22 cellular contexts compared by ENCODE assay signal in the genomic region with DNA sequence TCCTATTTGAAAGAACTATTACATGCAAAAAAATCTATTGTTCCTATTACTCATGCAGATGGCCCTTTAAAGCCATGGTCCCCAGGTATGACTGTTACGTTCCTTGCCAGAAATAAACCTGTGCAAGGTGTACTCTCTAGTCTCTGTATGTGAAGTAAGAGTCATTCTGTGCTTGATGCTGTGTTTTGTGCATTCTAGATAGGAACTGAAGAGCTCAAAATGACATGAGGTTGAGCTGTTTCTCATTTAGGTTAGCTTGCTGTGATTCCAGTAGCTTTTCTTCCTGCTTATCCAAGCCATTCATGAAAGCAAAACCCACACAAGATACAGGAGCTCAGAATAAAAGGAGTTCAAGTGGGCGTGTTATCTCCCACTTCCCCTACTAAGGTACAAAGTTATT.
DNase-seq lines count a peak whose midpoint lies in the region; ATAC-seq, FAIRE-seq and TF ChIP-seq lines count a peak whose summit lies in the region.
"Had no signal": no experiment of that assay in that cellular context is flagged by ENCODE, and none has a peak within 500 bp of the region (broad histone marks: within the 10 kb centered on the region; RNA-seq: fewer than 3 reads in every experiment).

No MANE protein-coding gene starts in this region.

- DNase-seq in GM12891 (ENCODE audit: insufficient read length, low spot score) (no peak), endothelial cell of umbilical vein (ENCODE audit: low read depth, low spot score) (no peak), thyroid gland (no peak), cerebellar nuclear complex (lab: John Stamatoyannopoulos, UW) (no peak), substantia nigra (lab: John Stamatoyannopoulos, UW) (no peak), heart right ventricle (no peak)
- DNase-seq: AML-193; Caco-2; CD4-positive, alpha-beta memory T cell; H7; HFFc6; KBM-7; NCI-H1105 treated with DMSO at 0.1 percent for 48 hours; NCI-H146; NCI-H2029; NCI-H446 treated with DMSO at 0.1 percent for 48 hours; NCI-H526; Right ventricle myocardium superior; RPMI8226 had no signal

- BruUV-seq in endothelial cell of umbilical vein (replicated peaks; lab: Mats Ljungman, UMichigan), result no TSS peak

- FAIRE-seq in GM12891 (lab: Jason Lieb, UNC) (no peak), endothelial cell of umbilical vein (lab: Jason Lieb, UNC) (peak; percentile 44)
- FAIRE-seq: A204.1 had no signal

- no peak overlapping the region for H2AFZ ChIP-seq in endothelial cell of umbilical vein (ENCODE audit: low read depth, low read length)

- no peaks in the 10 kb centered on the region for H4K20me1 ChIP-seq in endothelial cell of umbilical vein (replicated peaks; ENCODE audit: control insufficient read depth, extremely low read depth, insufficient read depth, low read length)

- H3K9ac ChIP-seq in endothelial cell of umbilical vein (replicated peaks; ENCODE audit: extremely low read depth, insufficient read depth, low read length), result no peak overlapping the region
- H3K9ac ChIP-seq: BLaER1 treated with 17β-estradiol and CSF1 and Interleukin-3, amounts not matched to agents 10 nM and 100 nM had no signal

- CTCF ChIA-PET in endothelial cell of umbilical vein (lab: Charles Lee), result no interaction called here

- no peaks in the 10 kb centered on the region for H3K27me3 ChIP-seq in endothelial cell of umbilical vein (ENCODE audit: control insufficient read depth in 2 of 2, insufficient read depth in 2 of 2, low read length in 2 of 2)
- H3K27me3 ChIP-seq in thyroid gland, result no peaks in the 10 kb centered on the region
- no peaks in the 10 kb centered on the region for H3K27me3 ChIP-seq in heart right ventricle
- H3K27me3 ChIP-seq: BLaER1 treated with 17β-estradiol and CSF1 and Interleukin-3, amounts not matched to agents 10 nM and 100 nM had no signal

- no peak overlapping the region for H3K4me2 ChIP-seq in endothelial cell of umbilical vein (ENCODE audit: insufficient read depth, low read length)

- H3K36me3 ChIP-seq in endothelial cell of umbilical vein (ENCODE audit: control insufficient read depth in 2 of 2, extremely low read depth in 1 of 2, insufficient read depth in 2 of 2, low read length in 2 of 2) (peaks cover 0 to 7% of the 10 kb centered on the region in 2 experiments), thyroid gland (peaks cover 0 to 7% of the 10 kb centered on the region in 2 donors), heart right ventricle (peaks cover 0 to 31% (median 18%) of the 10 kb centered on the region in 9 donors)

- intact Hi-C loops in endothelial cell of umbilical vein (cut with micrococcal nuclease), result no loop called here
- intact Hi-C loops in thyroid gland (cut with DNase I), result no loop called here
- intact Hi-C loops in heart right ventricle (cut with DNase I), result no loop called here

- dilution Hi-C loops in endothelial cell of umbilical vein (cut with MboI; ENCODE audit: extremely low pct_ligation_motif_present, low sequenced_read_pairs), result no loop called here

- no peak for TF ChIP-seq POLR2A in GM12891 (IDR thresholded peaks at IDR 0.05; ENCODE audit: low read depth, low read length)
- no peak for TF ChIP-seq POLR2A in endothelial cell of umbilical vein (IDR thresholded peaks at IDR 0.05; ENCODE audit: low read depth, low read length)
- TF ChIP-seq POLR2A in thyroid gland (IDR thresholded peaks at IDR 0.05), result peak in 1 of 2 donors; percentile 14

- H3K4me1 ChIP-seq in endothelial cell of umbilical vein (ENCODE audit: control insufficient read depth, extremely low read depth, insufficient read depth, low read length) (no peaks in the 10 kb centered on the region), thyroid gland (peaks cover 32 to 38% of the 10 kb centered on the region in 2 donors), heart right ventricle (no peaks in the 10 kb centered on the region)
- H3K4me1 ChIP-seq: Caco-2 had no signal

- H3K4me3 ChIP-seq in endothelial cell of umbilical vein (replicated peaks in 1 of 3; ENCODE audit: insufficient read depth in 1 of 3, low read depth in 1 of 3, low read length in 3 of 3) (no peak overlapping the region), thyroid gland (replicated peaks in 1 of 3) (no peak overlapping the region), heart right ventricle (no peak overlapping the region)
- H3K4me3 ChIP-seq: BLaER1 treated with 17β-estradiol and CSF1 and Interleukin-3, amounts not matched to agents 10 nM and 100 nM had no signal

- POLR2A ChIA-PET in endothelial cell of umbilical vein (lab: Charles Lee), result no interaction called here

- TF ChIP-seq CTCF in endothelial cell of umbilical vein (IDR thresholded peaks at IDR 0.05; ENCODE audit: extremely low read depth in 1 of 2, insufficient read depth in 1 of 2, low read depth in 1 of 2, low read length in 2 of 2) (no peak), thyroid gland (IDR thresholded peaks at IDR 0.05) (no peak), heart right ventricle (IDR thresholded peaks at IDR 0.05) (no peak)

- H3K79me2 ChIP-seq in endothelial cell of umbilical vein (ENCODE audit: control insufficient read depth, insufficient read depth, low read length), result no peaks in the 10 kb centered on the region

- H3K27ac ChIP-seq in endothelial cell of umbilical vein (ENCODE audit: insufficient read depth, low read depth, low read length) (no peak overlapping the region), thyroid gland (peak overlapping the region; percentile 49 to 64 (median 61)), substantia nigra (ENCODE audit: low read depth, low read length, poor library complexity, severe bottlenecking) (no peak overlapping the region), heart right ventricle (no peak overlapping the region)
- H3K27ac ChIP-seq: BLaER1 treated with 17β-estradiol and CSF1 and Interleukin-3, amounts not matched to agents 10 nM and 100 nM had no signal

- ATAC-seq in HG02870 (IDR thresholded peaks at IDR 0.05; ENCODE audit: unreplicated experiment) (peak; percentile 48), heart right ventricle (no peak)

- 28 to 50% methylated on average over 2 of the region's 2 CpGs for WGBS in thyroid gland, 2 donors
- 80 to 83% methylated on average over 2 of the region's 2 CpGs for WGBS in heart right ventricle, 2 donors

- no peaks in the 10 kb centered on the region for H3K9me1 ChIP-seq in endothelial cell of umbilical vein (replicated peaks; ENCODE audit: control insufficient read depth, extremely low read depth, insufficient read depth, low read length)

- no peaks in the 10 kb centered on the region for H3K9me3 ChIP-seq in endothelial cell of umbilical vein (replicated peaks; ENCODE audit: control insufficient read depth, insufficient read depth, low read length)
- H3K9me3 ChIP-seq in thyroid gland, result no peaks in the 10 kb centered on the region
- no peaks in the 10 kb centered on the region for H3K9me3 ChIP-seq in heart right ventricle
- H3K9me3 ChIP-seq: Caco-2 had no signal

TF ChIP-seq in GM12891, 5 proteins besides CTCF, POLR2A, EP300 and RAD21:
- TF ChIP-seq POU2F2 (IDR thresholded peaks at IDR 0.05; ENCODE audit: low read depth, low read length), result no peak
- peak; percentile 51 for TF ChIP-seq SPI1 (IDR thresholded peaks at IDR 0.05; ENCODE audit: low read depth, low read length)
TF ChIP-seq in GM12891: peak in this region for 1.

TF ChIP-seq in endothelial cell of umbilical vein, 7 proteins besides CTCF, POLR2A, EP300 and RAD21:
- TF ChIP-seq GATA2 (IDR thresholded peaks at IDR 0.05; ENCODE audit: insufficient read depth, insufficient read length, low read depth, low read length), result no peak
- TF ChIP-seq, protein P1, sequence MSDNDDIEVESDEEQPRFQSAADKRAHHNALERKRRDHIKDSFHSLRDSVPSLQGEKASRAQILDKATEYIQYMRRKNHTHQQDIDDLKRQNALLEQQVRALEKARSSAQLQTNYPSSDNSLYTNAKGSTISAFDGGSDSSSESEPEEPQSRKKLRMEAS (IDR thresholded peaks at IDR 0.05; ENCODE audit: insufficient read depth, insufficient read length), result no peak
- TF ChIP-seq JUN (IDR thresholded peaks at IDR 0.05; ENCODE audit: borderline replicate concordance, insufficient read depth, insufficient read length, low read depth), result no peak
- TF ChIP-seq POLR2AphosphoS5 (IDR thresholded peaks at IDR 0.05; ENCODE audit: insufficient read depth, low read depth, low read length), result no peak
- TF ChIP-seq FOS (IDR thresholded peaks at IDR 0.05; ENCODE audit: borderline replicate concordance, insufficient read depth, low read length), result no peak
- no peak for TF ChIP-seq EZH2 (IDR thresholded peaks at IDR 0.05; ENCODE audit: borderline replicate concordance, low read depth, low read length, severe bottlenecking)
- TF ChIP-seq MYC (IDR thresholded peaks at IDR 0.05; ENCODE audit: low read depth, low read length), result no peak
TF ChIP-seq in endothelial cell of umbilical vein: peak in this region for 0.

Comparison
In these comparisons a context has a peak if more than half of its experiments do, and no peak if none do; other contexts are left out.
1. H3K27ac ChIP-seq: peak in thyroid gland (3 of 3); none in endothelial cell of umbilical vein (single experiment), substantia nigra (single experiment) and heart right ventricle (0 of 10).